ENCODE assay signal across 11 cellular contexts in genomic region chr2:71346065-71346464, GRCh38.
"Had no signal": no experiment of that assay in that cellular context is flagged by ENCODE, and none has a peak within 500 bp of the region (broad histone marks: within the 10 kb centered on the region; RNA-seq: fewer than 3 reads in every experiment).

No MANE protein-coding gene starts in this region.

- H3K4me3 ChIP-seq: GM23248, GM23338, HAP-1 had no signal

- H3K9ac ChIP-seq: GM23248 had no signal

- H3K4me1 ChIP-seq: HAP-1 had no signal

- H2AFZ ChIP-seq: GM23248, GM23338 had no signal

- H3K4me2 ChIP-seq: GM23338 had no signal

- H3K27ac ChIP-seq: GM23248 had no signal

- H3K9me3 ChIP-seq: HAP-1 had no signal

- DNase-seq: GM23248, GOT3, H7, H9, HCEC 1CT, HFFc6 had no signal

- FAIRE-seq: H1, H54 had no signal

- ATAC-seq: GM23338, HCT116 had no signal
